Comparison of ENCODE assay signal across 8 cellular contexts in the genomic region with DNA sequence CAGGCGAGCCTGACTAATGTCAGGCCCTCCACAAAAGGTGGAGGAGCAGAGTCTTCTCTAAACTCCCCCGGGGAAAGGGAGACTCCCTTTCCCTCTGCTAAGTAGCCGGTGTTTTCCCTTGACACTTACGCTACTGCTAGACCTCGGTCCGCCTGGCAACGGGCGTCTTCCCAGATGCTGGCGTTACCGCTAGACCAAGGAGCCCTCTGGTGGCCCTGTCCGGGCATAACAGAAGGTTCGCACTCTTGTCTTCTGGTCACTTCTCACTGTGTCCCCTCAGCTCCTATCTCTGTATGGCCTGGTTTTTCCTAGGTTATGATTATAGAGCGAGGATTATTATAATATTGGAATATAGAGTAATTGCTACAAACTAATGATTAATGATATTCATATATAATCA.
DNase-seq lines count a peak whose midpoint lies in the region; ATAC-seq and TF ChIP-seq lines count a peak whose summit lies in the region.
"Not testable (repeated sequence)": the region's sequence is repeated elsewhere in the genome, so short reads cannot be mapped to it uniquely, and the experiment has no call there.

No MANE protein-coding gene starts in this region.

- not testable (repeated sequence) for H3K27ac ChIP-seq in AG04450 (ENCODE audit: low read depth, low read length); H9 (ENCODE audit: insufficient read length, low read depth, low read length); SK-N-SH (ENCODE audit: low read depth in 2 of 2, low read length in 1 of 2); fibroblast of lung (ENCODE audit: insufficient read depth, low read length); ovary; tibial nerve

- intact Hi-C loops in MCF 10A (cut with micrococcal nuclease); left ventricle myocardium superior (cut with micrococcal nuclease); ovary (cut with DNase I): not testable (repeated sequence)

- POLR2A ChIA-PET in AG04450 (lab: Yijun Ruan, JAX); SK-N-SH (lab: Yijun Ruan, JAX): not testable (repeated sequence)
- POLR2A ChIA-PET in MCF 10A (lab: Yijun Ruan, JAX): interaction anchor here (1.2 to 1.3 kb wide), 2 partner anchors 10 to 11 kb away, joined by 3 read pairs; no protein-coding TSS in a partner anchor

- not testable (repeated sequence) for H2BK12ac ChIP-seq in H9 (ENCODE audit: insufficient read length, low read depth, low read length)

- not testable (repeated sequence) for H3T11ph ChIP-seq in H9 (ENCODE audit: low read length)

- H2BK5ac ChIP-seq in H9 (ENCODE audit: insufficient read length, low read length): not testable (repeated sequence)

- not testable (repeated sequence) for H3K56ac ChIP-seq in H9 (ENCODE audit: insufficient read length, low read depth, low read length)

- not testable (repeated sequence) for H3K27me3 Mint-ChIP-seq in H9 (ENCODE audit: low read depth); MCF 10A (ENCODE audit: insufficient read depth, unreplicated experiment)

- not testable (repeated sequence) for H3K4me3 ChIP-seq in AG04450 (ENCODE audit: low read depth, low read length); SK-N-SH (ENCODE audit: low read depth in 2 of 2, low read length in 1 of 2); fibroblast of lung (replicated peaks in 1 of 4; ENCODE audit: control extremely low read depth in 1 of 4, insufficient read depth in 1 of 4, low read depth in 3 of 4, low read length in 4 of 4); ovary; tibial nerve

- TF ChIP-seq EP300 in SK-N-SH (IDR thresholded peaks at IDR 0.05; ENCODE audit: borderline replicate concordance in 1 of 2, low read depth in 1 of 2, low read length in 1 of 2); ovary (IDR thresholded peaks at IDR 0.05); tibial nerve (IDR thresholded peaks at IDR 0.05): not testable (repeated sequence)

- H3K9ac ChIP-seq in H9 (ENCODE audit: extremely low read depth, insufficient read length, low read length); SK-N-SH; fibroblast of lung (ENCODE audit: insufficient read depth, low read length): not testable (repeated sequence)

- not testable (repeated sequence) for ATAC-seq in left ventricle myocardium superior

- not testable (repeated sequence) for H2BK15ac ChIP-seq in H9 (ENCODE audit: low read depth, low read length)

- not testable (repeated sequence) for TF ChIP-seq RAD21 in SK-N-SH (IDR thresholded peaks at IDR 0.05; ENCODE audit: low read length)

- H3K4me2 ChIP-seq in H9 (ENCODE audit: insufficient read depth, insufficient read length, low read length); SK-N-SH; fibroblast of lung (ENCODE audit: extremely low read depth, insufficient read depth, low read length): not testable (repeated sequence)

- H3K27ac Mint-ChIP-seq in H9; MCF 10A (ENCODE audit: low read depth, unreplicated experiment): not testable (repeated sequence)

- H3K4me3 Mint-ChIP-seq in H9; MCF 10A (ENCODE audit: unreplicated experiment): not testable (repeated sequence)

- H3K79me2 ChIP-seq in H9 (ENCODE audit: insufficient read depth, low read length); SK-N-SH (ENCODE audit: insufficient read depth); fibroblast of lung (ENCODE audit: control insufficient read depth, insufficient read depth, low read length): not testable (repeated sequence)

- H3K23ac ChIP-seq in H9 (ENCODE audit: insufficient read length, low read depth, low read length): not testable (repeated sequence)

- H3K4me1 Mint-ChIP-seq in H9; MCF 10A (ENCODE audit: insufficient read depth, unreplicated experiment): not testable (repeated sequence)

- peaks cover 7 to 42% of the 10 kb centered on the region in 2 experiments for H3K36me3 ChIP-seq in SK-N-SH (replicated peaks in 1 of 2; ENCODE audit: control insufficient read depth in 1 of 2, insufficient read depth in 2 of 2, low read length in 1 of 2)
- H3K36me3 ChIP-seq in fibroblast of lung (ENCODE audit: control insufficient read depth, insufficient read depth, low read length); ovary: not testable (repeated sequence)
- H3K36me3 ChIP-seq in tibial nerve: peaks cover 0 to 51% (median 0%) of the 10 kb centered on the region in 3 donors

- H3K4me1 ChIP-seq in H9 (ENCODE audit: insufficient read depth, low read length); SK-N-SH (ENCODE audit: control insufficient read depth in 1 of 2, insufficient read depth in 2 of 2, low read depth in 1 of 2, low read length in 1 of 2); fibroblast of lung (ENCODE audit: control insufficient read depth, extremely low read depth, insufficient read depth, low read length); ovary (ENCODE audit: insufficient read depth); tibial nerve: not testable (repeated sequence)

- not testable (repeated sequence) for H4K91ac ChIP-seq in H9 (ENCODE audit: insufficient read length, low read depth, low read length)

- no CpG with 5 or more reads among the region's 13 CpGs for WGBS in H9 (ENCODE audit: extremely low coverage, insufficient read length, low lambda C conversion rate)
- 88% methylated on average over 13 of the region's 13 CpGs for WGBS in SK-N-SH (ENCODE audit: low lambda C conversion rate)
- WGBS in ovary, 3 donors: 42 to 52% (median 43%) methylated on average over 12 to 13 of the region's 13 CpGs
- WGBS in tibial nerve, 2 donors: 63 to 72% methylated on average over 12 to 13 of the region's 13 CpGs

- not testable (repeated sequence) for H2BK120ac ChIP-seq in H9 (ENCODE audit: low read depth, low read length, poor library complexity, severe bottlenecking)

- H3K9me2 ChIP-seq in SK-N-SH: not testable (repeated sequence)

- BruUV-seq in MCF 10A (replicated peaks; lab: Mats Ljungman, UMichigan): not testable (repeated sequence)

- CTCF ChIA-PET in AG04450 (lab: Charles Lee) (interaction anchor here (1.2 to 1.9 kb wide), 8 partner anchors 11 to 325 kb away, joined by 3 to 8 read pairs (median 4); no protein-coding TSS in a partner anchor), SK-N-SH (lab: Yijun Ruan, JAX) (interaction anchor here (0.9 to 1.1 kb wide), 3 partner anchors 13 to 230 kb away, joined by 3 read pairs; no protein-coding TSS in a partner anchor), MCF 10A (lab: Yijun Ruan, JAX) (interaction anchor here (0.6 kb wide), 1 partner anchor 8 kb away, joined by 5 read pairs; no protein-coding TSS in a partner anchor)

- not testable (repeated sequence) for H3K18ac ChIP-seq in H9 (ENCODE audit: insufficient read length, low read depth, low read length)

- not testable (repeated sequence) for H3K27me3 ChIP-seq in AG04450 (ENCODE audit: control insufficient read depth, insufficient read depth, low read length); H9 (ENCODE audit: insufficient read depth, low read length); SK-N-SH (ENCODE audit: insufficient read depth); fibroblast of lung (ENCODE audit: control insufficient read depth, insufficient read depth, low read length); ovary; tibial nerve

- H4K5ac ChIP-seq in H9 (ENCODE audit: insufficient read length, low read depth, low read length): not testable (repeated sequence)

- not testable (repeated sequence) for H3K4ac ChIP-seq in H9 (ENCODE audit: low read depth, low read length)

- not testable (repeated sequence) for H3K23me2 ChIP-seq in H9 (ENCODE audit: insufficient read length, low read depth, low read length, poor library complexity, severe bottlenecking)

- not testable (repeated sequence) for H2BK20ac ChIP-seq in H9 (ENCODE audit: low read depth, low read length, poor library complexity, severe bottlenecking)

- not testable (repeated sequence) for TF ChIP-seq POLR2A in ovary (IDR thresholded peaks at IDR 0.05); tibial nerve (IDR thresholded peaks at IDR 0.05)

- H3K36me3 Mint-ChIP-seq in H9 (ENCODE audit: insufficient read depth in 1 of 3, low read depth in 3 of 3) (peaks cover 21 to 40% (median 33%) of the 10 kb centered on the region in 3 experiments; a peak in 6 of 7 replicates), MCF 10A (ENCODE audit: insufficient read depth, unreplicated experiment) (peaks cover 12% of the 10 kb centered on the region)

- H3F3A ChIP-seq in SK-N-SH (replicated peaks; ENCODE audit: insufficient read depth): not testable (repeated sequence)

- TF ChIP-seq CTCF in AG04450 (IDR thresholded peaks at IDR 0.05; ENCODE audit: low read depth, low read length): peak; percentile 36
- TF ChIP-seq CTCF in H9 (conservative IDR thresholded peaks at IDR 0.05): peak; percentile 73
- peak; percentile 28; the same call in 1 of the 2 replicates for TF ChIP-seq CTCF in SK-N-SH (IDR thresholded peaks at IDR 0.05)
- peak; percentile 12 for TF ChIP-seq CTCF in MCF 10A (IDR thresholded peaks at IDR 0.05; ENCODE audit: unreplicated experiment)
- peak; percentile 34 to 36 for TF ChIP-seq CTCF in fibroblast of lung (conservative IDR thresholded peaks at IDR 0.05 in 1 of 2, IDR thresholded peaks at IDR 0.05 in 1 of 2; ENCODE audit: low read depth in 1 of 2, low read length in 2 of 2)
- peak in 2 of 3 donors; percentile 33 to 39 for TF ChIP-seq CTCF in ovary (IDR thresholded peaks at IDR 0.05)
- TF ChIP-seq CTCF in tibial nerve (IDR thresholded peaks at IDR 0.05): peak in 4 of 5 experiments; percentile 17 to 51 (median 42)

- not testable (repeated sequence) for H4K20me1 ChIP-seq in H9 (ENCODE audit: control insufficient read depth, insufficient read depth, insufficient read length); SK-N-SH (ENCODE audit: insufficient read depth); fibroblast of lung (ENCODE audit: control insufficient read depth, extremely low read depth, insufficient read depth, low read length)

- H4K8ac ChIP-seq in H9 (replicated peaks; ENCODE audit: insufficient read length, low read depth, low read length): not testable (repeated sequence)

- H3K14ac ChIP-seq in H9 (ENCODE audit: insufficient read depth, low read length): not testable (repeated sequence)

- not testable (repeated sequence) for H3K9me3 ChIP-seq in AG04450 (ENCODE audit: control insufficient read depth, insufficient read depth, low read length); H9 (ENCODE audit: control insufficient read depth, low read depth, low read length); SK-N-SH; fibroblast of lung (ENCODE audit: control insufficient read depth, insufficient read depth, low read depth, low read length); ovary; tibial nerve

- H3K9me3 Mint-ChIP-seq in H9; MCF 10A (ENCODE audit: unreplicated experiment): not testable (repeated sequence)

- not testable (repeated sequence) for DNase-seq in AG04450 (ENCODE audit: low read depth, low spot score); H9; SK-N-SH; MCF 10A (ENCODE audit: unreplicated experiment)
- DNase-seq in fibroblast of lung (ENCODE audit: low read depth in 2 of 2) (peak; percentile 6 to 11), left ventricle myocardium superior (peak; percentile 73), ovary (peak; percentile 25 to 78 (median 59)), tibial nerve (ENCODE audit: low spot score in 2 of 2) (peak in 1 of 2 donors; percentile 38)

- H2AK5ac ChIP-seq in H9 (ENCODE audit: insufficient read length, low read length): not testable (repeated sequence)

- H2AFZ ChIP-seq in H9 (ENCODE audit: low read length); SK-N-SH (ENCODE audit: low read depth); fibroblast of lung (ENCODE audit: low read length): not testable (repeated sequence)

- not testable (repeated sequence) for H3K79me1 ChIP-seq in H9 (ENCODE audit: insufficient read depth, low read depth, low read length, poor library complexity, severe bottlenecking)

Comparison
In these comparisons a context has a peak if more than half of its experiments do, and no peak if none do; other contexts are left out.
1. CTCF ChIP-seq: peak in every context shown above with its lines; median percentile 73 in H9; 42 in tibial nerve; 36 in AG04450; 36 in ovary; 35 in fibroblast of lung; 28 in SK-N-SH; 12 in MCF 10A.